Comparison of ENCODE assay signal across 1 cellular context in the genomic region with DNA sequence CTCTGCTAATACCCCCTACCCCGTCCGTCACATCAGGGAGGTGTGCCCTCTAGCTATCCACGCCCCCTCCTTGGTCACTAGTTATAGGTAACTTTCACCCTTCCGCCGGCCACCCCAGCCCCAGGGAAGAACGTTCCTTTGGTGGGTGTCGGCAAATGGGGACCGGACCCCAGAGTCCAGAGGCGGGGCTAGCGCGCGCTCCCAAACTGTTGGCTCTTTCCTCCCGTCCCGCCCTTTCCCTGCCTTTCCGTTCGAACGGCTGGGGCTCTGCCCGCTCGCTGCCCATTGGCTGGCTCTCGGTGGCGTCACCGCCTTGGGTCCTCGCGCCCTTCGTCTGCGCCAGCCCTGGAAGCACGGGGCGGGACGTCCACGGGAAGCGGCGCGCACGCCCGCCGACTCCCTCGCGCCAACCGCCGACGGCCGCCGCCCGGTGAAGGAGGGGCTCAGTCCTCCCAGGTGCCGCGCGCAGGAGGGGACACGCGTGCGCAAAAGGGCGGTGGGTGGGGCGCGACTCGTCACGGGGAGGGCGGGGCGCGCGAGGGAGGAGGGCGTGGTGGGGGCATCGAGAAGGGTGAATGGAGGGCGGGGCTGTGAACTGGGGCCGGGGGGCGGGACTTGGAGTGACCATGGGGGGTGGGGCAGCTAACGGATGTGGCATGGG.
A peak's percentile ranks its signal among the peaks of the same experiment; 100 is the strongest.
TF ChIP-seq lines count a peak whose summit lies in the region.

No MANE protein-coding gene starts in this region.

TF ChIP-seq in K562, 482 proteins besides CTCF, POLR2A, EP300 and RAD21 (continued from another document and continues in another):
- TF ChIP-seq, protein P1, sequence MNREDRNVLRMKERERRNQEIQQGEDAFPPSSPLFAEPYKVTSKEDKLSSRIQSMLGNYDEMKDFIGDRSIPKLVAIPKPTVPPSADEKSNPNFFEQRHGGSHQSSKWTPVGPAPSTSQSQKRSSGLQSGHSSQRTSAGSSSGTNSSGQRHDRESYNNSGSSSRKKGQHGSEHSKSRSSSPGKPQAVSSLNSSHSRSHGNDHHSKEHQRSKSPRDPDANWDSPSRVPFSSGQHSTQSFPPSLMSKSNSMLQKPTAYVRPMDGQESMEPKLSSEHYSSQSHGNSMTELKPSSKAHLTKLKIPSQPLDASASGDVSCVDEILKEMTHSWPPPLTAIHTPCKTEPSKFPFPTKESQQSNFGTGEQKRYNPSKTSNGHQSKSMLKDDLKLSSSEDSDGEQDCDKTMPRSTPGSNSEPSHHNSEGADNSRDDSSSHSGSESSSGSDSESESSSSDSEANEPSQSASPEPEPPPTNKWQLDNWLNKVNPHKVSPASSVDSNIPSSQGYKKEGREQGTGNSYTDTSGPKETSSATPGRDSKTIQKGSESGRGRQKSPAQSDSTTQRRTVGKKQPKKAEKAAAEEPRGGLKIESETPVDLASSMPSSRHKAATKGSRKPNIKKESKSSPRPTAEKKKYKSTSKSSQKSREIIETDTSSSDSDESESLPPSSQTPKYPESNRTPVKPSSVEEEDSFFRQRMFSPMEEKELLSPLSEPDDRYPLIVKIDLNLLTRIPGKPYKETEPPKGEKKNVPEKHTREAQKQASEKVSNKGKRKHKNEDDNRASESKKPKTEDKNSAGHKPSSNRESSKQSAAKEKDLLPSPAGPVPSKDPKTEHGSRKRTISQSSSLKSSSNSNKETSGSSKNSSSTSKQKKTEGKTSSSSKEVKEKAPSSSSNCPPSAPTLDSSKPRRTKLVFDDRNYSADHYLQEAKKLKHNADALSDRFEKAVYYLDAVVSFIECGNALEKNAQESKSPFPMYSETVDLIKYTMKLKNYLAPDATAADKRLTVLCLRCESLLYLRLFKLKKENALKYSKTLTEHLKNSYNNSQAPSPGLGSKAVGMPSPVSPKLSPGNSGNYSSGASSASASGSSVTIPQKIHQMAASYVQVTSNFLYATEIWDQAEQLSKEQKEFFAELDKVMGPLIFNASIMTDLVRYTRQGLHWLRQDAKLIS (CRISPR knock-in tag; IDR thresholded peaks at IDR 0.05): peak; percentile 68; the same call in 1 of the 2 replicates
- peak in 1 of 2 experiments; percentile 54; a peak in 3 of 4 replicates for TF ChIP-seq TBL1XR1 (IDR thresholded peaks at IDR 0.05; ENCODE audit: low read length in 2 of 2)
- TF ChIP-seq ZNF282 (CRISPR knock-in tag; IDR thresholded peaks at IDR 0.05): no peak
- peak; percentile 31; the same call in 1 of the 2 replicates for TF ChIP-seq ETV1 (tag; conservative IDR thresholded peaks at IDR 0.05; ENCODE audit: low read depth)
- TF ChIP-seq PTBP1 (IDR thresholded peaks at IDR 0.05; ENCODE audit: low read depth, low read length): no peak
- TF ChIP-seq TEAD2 (tag; IDR thresholded peaks at IDR 0.05): no peak
- TF ChIP-seq, protein P2, sequence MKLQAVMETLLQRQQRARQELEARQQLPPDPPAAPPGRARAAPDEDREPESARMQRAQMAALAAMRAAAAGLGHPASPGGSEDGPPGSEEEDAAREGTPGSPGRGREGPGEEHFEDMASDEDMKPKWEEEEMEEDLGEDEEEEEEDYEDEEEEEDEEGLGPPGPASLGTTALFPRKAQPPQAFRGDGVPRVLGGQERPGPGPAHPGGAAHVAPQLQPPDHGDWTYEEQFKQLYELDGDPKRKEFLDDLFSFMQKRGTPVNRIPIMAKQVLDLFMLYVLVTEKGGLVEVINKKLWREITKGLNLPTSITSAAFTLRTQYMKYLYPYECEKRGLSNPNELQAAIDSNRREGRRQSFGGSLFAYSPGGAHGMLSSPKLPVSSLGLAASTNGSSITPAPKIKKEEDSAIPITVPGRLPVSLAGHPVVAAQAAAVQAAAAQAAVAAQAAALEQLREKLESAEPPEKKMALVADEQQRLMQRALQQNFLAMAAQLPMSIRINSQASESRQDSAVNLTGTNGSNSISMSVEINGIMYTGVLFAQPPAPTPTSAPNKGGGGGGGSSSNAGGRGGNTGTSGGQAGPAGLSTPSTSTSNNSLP (IDR thresholded peaks at IDR 0.05; ENCODE audit: borderline replicate concordance, low read depth, low read length): no peak
- TF ChIP-seq ZFP30 (CRISPR knock-in tag; IDR thresholded peaks at IDR 0.05; ENCODE audit: borderline replicate concordance): no peak
- peak; percentile 86 for TF ChIP-seq SMAD1 (IDR thresholded peaks at IDR 0.05; ENCODE audit: low read depth, low read length, partially characterized antibody)
- TF ChIP-seq GTF2E2 (tag; IDR thresholded peaks at IDR 0.05): peak; percentile 39; the same call in 1 of the 2 replicates
- TF ChIP-seq, protein P3, sequence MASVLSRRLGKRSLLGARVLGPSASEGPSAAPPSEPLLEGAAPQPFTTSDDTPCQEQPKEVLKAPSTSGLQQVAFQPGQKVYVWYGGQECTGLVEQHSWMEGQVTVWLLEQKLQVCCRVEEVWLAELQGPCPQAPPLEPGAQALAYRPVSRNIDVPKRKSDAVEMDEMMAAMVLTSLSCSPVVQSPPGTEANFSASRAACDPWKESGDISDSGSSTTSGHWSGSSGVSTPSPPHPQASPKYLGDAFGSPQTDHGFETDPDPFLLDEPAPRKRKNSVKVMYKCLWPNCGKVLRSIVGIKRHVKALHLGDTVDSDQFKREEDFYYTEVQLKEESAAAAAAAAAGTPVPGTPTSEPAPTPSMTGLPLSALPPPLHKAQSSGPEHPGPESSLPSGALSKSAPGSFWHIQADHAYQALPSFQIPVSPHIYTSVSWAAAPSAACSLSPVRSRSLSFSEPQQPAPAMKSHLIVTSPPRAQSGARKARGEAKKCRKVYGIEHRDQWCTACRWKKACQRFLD (CRISPR knock-in tag; IDR thresholded peaks at IDR 0.05): peak; percentile 67; the same call in 1 of the 2 replicates
- TF ChIP-seq, protein P4, sequence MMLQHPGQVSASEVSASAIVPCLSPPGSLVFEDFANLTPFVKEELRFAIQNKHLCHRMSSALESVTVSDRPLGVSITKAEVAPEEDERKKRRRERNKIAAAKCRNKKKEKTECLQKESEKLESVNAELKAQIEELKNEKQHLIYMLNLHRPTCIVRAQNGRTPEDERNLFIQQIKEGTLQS (IDR thresholded peaks at IDR 0.05): peak; percentile 40; the same call in 1 of the 2 replicates
- TF ChIP-seq, protein P4 (CRISPR knock-in tag; conservative IDR thresholded peaks at IDR 0.05): no peak
- TF ChIP-seq, protein P5, sequence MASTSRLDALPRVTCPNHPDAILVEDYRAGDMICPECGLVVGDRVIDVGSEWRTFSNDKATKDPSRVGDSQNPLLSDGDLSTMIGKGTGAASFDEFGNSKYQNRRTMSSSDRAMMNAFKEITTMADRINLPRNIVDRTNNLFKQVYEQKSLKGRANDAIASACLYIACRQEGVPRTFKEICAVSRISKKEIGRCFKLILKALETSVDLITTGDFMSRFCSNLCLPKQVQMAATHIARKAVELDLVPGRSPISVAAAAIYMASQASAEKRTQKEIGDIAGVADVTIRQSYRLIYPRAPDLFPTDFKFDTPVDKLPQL (IDR thresholded peaks at IDR 0.05; ENCODE audit: extremely low read depth, insufficient read length): no peak
- TF ChIP-seq, protein P6, sequence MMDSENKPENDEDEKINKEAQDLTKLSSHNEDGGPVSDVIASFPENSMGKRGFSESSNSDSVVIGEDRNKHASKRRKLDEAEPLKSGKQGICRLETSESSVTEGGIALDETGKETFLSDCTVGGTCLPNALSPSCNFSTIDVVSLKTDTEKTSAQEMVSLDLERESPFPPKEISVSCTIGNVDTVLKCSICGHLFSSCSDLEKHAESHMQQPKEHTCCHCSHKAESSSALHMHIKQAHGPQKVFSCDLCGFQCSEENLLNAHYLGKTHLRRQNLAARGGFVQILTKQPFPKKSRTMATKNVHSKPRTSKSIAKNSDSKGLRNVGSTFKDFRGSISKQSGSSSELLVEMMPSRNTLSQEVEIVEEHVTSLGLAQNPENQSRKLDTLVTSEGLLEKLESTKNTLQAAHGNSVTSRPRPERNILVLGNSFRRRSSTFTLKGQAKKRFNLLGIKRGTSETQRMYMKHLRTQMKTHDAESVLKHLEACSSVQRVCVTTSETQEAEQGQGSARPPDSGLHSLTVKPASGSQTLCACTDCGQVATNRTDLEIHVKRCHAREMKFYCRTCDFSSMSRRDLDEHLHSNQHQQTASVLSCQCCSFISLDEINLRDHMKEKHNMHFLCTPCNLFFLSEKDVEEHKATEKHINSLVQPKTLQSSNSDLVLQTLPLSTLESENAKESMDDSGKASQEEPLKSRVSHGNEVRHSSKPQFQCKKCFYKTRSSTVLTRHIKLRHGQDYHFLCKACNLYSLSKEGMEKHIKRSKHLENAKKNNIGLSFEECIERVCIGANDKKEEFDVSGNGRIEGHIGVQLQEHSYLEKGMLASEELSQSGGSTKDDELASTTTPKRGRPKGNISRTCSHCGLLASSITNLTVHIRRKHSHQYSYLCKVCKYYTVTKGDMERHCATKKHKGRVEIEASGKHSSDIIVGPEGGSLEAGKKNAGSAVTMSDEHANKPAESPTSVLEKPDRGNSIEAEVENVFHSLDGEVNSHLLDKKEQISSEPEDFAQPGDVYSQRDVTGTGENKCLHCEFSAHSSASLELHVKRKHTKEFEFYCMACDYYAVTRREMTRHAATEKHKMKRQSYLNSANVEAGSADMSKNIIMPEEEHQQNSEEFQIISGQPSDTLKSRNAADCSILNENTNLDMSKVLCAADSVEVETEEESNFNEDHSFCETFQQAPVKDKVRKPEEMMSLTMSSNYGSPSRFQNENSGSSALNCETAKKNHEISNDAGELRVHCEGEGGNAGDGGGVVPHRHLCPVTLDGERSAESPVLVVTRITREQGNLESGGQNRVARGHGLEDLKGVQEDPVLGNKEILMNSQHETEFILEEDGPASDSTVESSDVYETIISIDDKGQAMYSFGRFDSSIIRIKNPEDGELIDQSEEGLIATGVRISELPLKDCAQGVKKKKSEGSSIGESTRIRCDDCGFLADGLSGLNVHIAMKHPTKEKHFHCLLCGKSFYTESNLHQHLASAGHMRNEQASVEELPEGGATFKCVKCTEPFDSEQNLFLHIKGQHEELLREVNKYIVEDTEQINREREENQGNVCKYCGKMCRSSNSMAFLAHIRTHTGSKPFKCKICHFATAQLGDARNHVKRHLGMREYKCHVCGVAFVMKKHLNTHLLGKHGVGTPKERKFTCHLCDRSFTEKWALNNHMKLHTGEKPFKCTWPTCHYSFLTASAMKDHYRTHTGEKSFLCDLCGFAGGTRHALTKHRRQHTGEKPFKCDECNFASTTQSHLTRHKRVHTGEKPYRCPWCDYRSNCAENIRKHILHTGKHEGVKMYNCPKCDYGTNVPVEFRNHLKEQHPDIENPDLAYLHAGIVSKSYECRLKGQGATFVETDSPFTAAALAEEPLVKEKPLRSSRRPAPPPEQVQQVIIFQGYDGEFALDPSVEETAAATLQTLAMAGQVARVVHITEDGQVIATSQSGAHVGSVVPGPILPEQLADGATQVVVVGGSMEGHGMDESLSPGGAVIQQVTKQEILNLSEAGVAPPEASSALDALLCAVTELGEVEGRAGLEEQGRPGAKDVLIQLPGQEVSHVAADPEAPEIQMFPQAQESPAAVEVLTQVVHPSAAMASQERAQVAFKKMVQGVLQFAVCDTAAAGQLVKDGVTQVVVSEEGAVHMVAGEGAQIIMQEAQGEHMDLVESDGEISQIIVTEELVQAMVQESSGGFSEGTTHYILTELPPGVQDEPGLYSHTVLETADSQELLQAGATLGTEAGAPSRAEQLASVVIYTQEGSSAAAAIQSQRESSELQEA (IDR thresholded peaks at IDR 0.05; ENCODE audit: low read depth): no peak
- TF ChIP-seq NR2F6 (CRISPR knock-in tag; IDR thresholded peaks at IDR 0.05): 0 out of 2 replicates have a peak, but pooled peaks have one; percentile 38
- TF ChIP-seq, protein P7, sequence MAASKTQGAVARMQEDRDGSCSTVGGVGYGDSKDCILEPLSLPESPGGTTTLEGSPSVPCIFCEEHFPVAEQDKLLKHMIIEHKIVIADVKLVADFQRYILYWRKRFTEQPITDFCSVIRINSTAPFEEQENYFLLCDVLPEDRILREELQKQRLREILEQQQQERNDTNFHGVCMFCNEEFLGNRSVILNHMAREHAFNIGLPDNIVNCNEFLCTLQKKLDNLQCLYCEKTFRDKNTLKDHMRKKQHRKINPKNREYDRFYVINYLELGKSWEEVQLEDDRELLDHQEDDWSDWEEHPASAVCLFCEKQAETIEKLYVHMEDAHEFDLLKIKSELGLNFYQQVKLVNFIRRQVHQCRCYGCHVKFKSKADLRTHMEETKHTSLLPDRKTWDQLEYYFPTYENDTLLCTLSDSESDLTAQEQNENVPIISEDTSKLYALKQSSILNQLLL (CRISPR knock-in tag; IDR thresholded peaks at IDR 0.05; ENCODE audit: borderline replicate concordance): no peak
- TF ChIP-seq, protein P8, sequence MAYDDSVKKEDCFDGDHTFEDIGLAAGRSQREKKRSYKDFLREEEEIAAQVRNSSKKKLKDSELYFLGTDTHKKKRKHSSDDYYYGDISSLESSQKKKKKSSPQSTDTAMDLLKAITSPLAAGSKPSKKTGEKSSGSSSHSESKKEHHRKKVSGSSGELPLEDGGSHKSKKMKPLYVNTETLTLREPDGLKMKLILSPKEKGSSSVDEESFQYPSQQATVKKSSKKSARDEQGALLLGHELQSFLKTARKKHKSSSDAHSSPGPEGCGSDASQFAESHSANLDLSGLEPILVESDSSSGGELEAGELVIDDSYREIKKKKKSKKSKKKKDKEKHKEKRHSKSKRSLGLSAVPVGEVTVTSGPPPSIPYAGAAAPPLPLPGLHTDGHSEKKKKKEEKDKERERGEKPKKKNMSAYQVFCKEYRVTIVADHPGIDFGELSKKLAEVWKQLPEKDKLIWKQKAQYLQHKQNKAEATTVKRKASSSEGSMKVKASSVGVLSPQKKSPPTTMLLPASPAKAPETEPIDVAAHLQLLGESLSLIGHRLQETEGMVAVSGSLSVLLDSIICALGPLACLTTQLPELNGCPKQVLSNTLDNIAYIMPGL (CRISPR knock-in tag; IDR thresholded peaks at IDR 0.05): peak; percentile 13; the same call in 1 of the 2 replicates
